Comparison of ENCODE assay signal across 25 cellular contexts in genomic region chr1:115006191-115006590, GRCh38. TPM values are rescaled to one million over a fixed set of nuclear protein-coding genes. Genes with fewer than 3 reads are reported as not detected.
A peak's percentile ranks its signal among the peaks of the same experiment; 100 is the strongest.
DNase-seq lines count a peak whose midpoint lies in the region; ATAC-seq, FAIRE-seq and TF ChIP-seq lines count a peak whose summit lies in the region.
"Had no signal": no experiment of that assay in that cellular context is flagged by ENCODE, and none has a peak within 500 bp of the region (broad histone marks: within the 10 kb centered on the region; RNA-seq: fewer than 3 reads in every experiment).

No MANE protein-coding gene starts in this region.

- intact Hi-C loops in kidney (cut with DNase I): no loop called here

- no peak for FAIRE-seq in kidney (lab: Jason Lieb, UNC)
- FAIRE-seq: A549, GM12891, GM18507, H1 had no signal

- ATAC-seq in GM21390 (IDR thresholded peaks at IDR 0.05; ENCODE audit: unreplicated experiment): no peak
- ATAC-seq in HG02970 (IDR thresholded peaks at IDR 0.05; ENCODE audit: low FRiP score, unreplicated experiment): no peak
- ATAC-seq: A549 had no signal

- H3K4me3 ChIP-seq in epithelial cell of esophagus (ENCODE audit: low read length) (no peak overlapping the region), kidney (ENCODE audit: low read length in 2 of 2) (no peak overlapping the region)
- H3K4me3 ChIP-seq: A549; BLaER1 treated with 17β-estradiol and CSF1 and Interleukin-3, amounts not matched to agents 10 nM and 100 nM had no signal

- no peaks in the 10 kb centered on the region for H3K36me3 ChIP-seq in kidney (ENCODE audit: control insufficient read depth in 1 of 2, insufficient read depth in 2 of 2, low read length in 2 of 2)
- H3K36me3 ChIP-seq: BE2C; BLaER1 treated with 17β-estradiol and CSF1 and Interleukin-3, amounts not matched to agents 10 nM and 100 nM had no signal

- no peak overlapping the region for H3K27ac ChIP-seq in kidney (ENCODE audit: low read depth in 2 of 2, low read length in 2 of 2)
- H3K27ac ChIP-seq: A549; BLaER1 treated with 17β-estradiol and CSF1 and Interleukin-3, amounts not matched to agents 10 nM and 100 nM had no signal

- H3K4me1 ChIP-seq in kidney (ENCODE audit: control insufficient read depth in 1 of 2, insufficient read depth in 1 of 2, low read depth in 1 of 2, low read length in 2 of 2): no peaks in the 10 kb centered on the region
- H3K4me1 ChIP-seq: A549; BE2C; BLaER1 treated with 17β-estradiol and CSF1 and Interleukin-3, amounts not matched to agents 10 nM and 100 nM had no signal

- H3K9me3 ChIP-seq in kidney (ENCODE audit: control insufficient read depth in 1 of 2, low read length in 2 of 2): peaks cover 0 to 4% of the 10 kb centered on the region in 2 donors
- H3K9me3 ChIP-seq: A549; BE2C; BLaER1 treated with 17β-estradiol and CSF1 and Interleukin-3, amounts not matched to agents 10 nM and 100 nM had no signal

- H3K9ac ChIP-seq in kidney (ENCODE audit: low read length in 2 of 2): no peak overlapping the region
- H3K9ac ChIP-seq: BLaER1 treated with 17β-estradiol and CSF1 and Interleukin-3, amounts not matched to agents 10 nM and 100 nM had no signal

- TF ChIP-seq CTCF in epithelial cell of esophagus (IDR thresholded peaks at IDR 0.05; ENCODE audit: insufficient read depth, low read depth, low read length, missing control alignments) (no peak), kidney (IDR thresholded peaks at IDR 0.05; ENCODE audit: borderline replicate concordance, extremely low read depth, insufficient read depth) (no peak)

- peak; percentile 12 for DNase-seq in HT1080 (ENCODE audit: low read depth)
- DNase-seq in epithelial cell of esophagus (ENCODE audit: low read depth): peak; percentile 50
- peak; percentile 67 for DNase-seq in islet precursor cell
- DNase-seq in kidney: no peak
- DNase-seq: 8988T; ACHN; AML-193; BE2C; CD4-positive, alpha-beta T cell; CD8-positive, alpha-beta memory T cell; DMS53; DMS79 treated with DMSO at 0.1 percent for 48 hours; GF-D8; H7; HCEC 1CT had no signal

RNA-seq across cellular contexts. Expression of gene TSHB, which starts 23.4 kb away (rescaled TPM):
- total RNA-seq in HT1080 (2014; rRNA removed; shearing (Covaris generic)): not detected in 2 replicates
- not detected in 2 replicates for polyA plus RNA-seq in HT1080 (2015; cell fraction: cytosol; rRNA removed)
- polyA plus RNA-seq in HT1080 (2015; cell fraction: nucleus; rRNA removed): not detected in 2 replicates
- not detected for total RNA-seq in kidney
- polyA plus RNA-seq in kidney (ENCODE audit: insufficient read depth, low read depth, low replicate concordance): not detected
- total RNA-seq: CD4-positive, alpha-beta T cell; CD8-positive, alpha-beta memory T cell; Daoy; G401; H1; H7 had no signal
- polyA plus RNA-seq: A549; CD14-positive monocyte; CD8-positive, alpha-beta memory T cell; H1 had no signal
